ENCODE assay signal across 11 cellular contexts in genomic region chr1:108609483-108610066, GRCh38. TPM values are rescaled to one million over a fixed set of nuclear protein-coding genes. Genes with fewer than 3 reads are reported as not detected.
DNase-seq lines count a peak whose midpoint lies in the region; ATAC-seq and TF ChIP-seq lines count a peak whose summit lies in the region.
"Had no signal": no experiment of that assay in that cellular context is flagged by ENCODE, and none has a peak within 500 bp of the region (broad histone marks: within the 10 kb centered on the region; RNA-seq: fewer than 3 reads in every experiment).

No MANE protein-coding gene starts in this region.

- H3K4me2 ChIP-seq in neural progenitor cell: no peak overlapping the region

- H3K27me3 ChIP-seq in neural progenitor cell: no peaks in the 10 kb centered on the region

- no peaks in the 10 kb centered on the region for H3K79me2 ChIP-seq in neural progenitor cell (ENCODE audit: low read depth)

- H3K36me3 Mint-ChIP-seq in brain (peaks cover 11% of the 10 kb centered on the region), neural progenitor cell (peaks cover 3% of the 10 kb centered on the region)

- ATAC-seq in GM18511 (IDR thresholded peaks at IDR 0.05; ENCODE audit: unreplicated experiment): no peak

- H4K20me1 ChIP-seq in neural progenitor cell (ENCODE audit: low read depth): no peaks in the 10 kb centered on the region

- no peak overlapping the region for H3K4me3 ChIP-seq in neural progenitor cell

- H3K9ac ChIP-seq in neural progenitor cell: no peak overlapping the region

- peak; percentile 61 for DNase-seq in DMS53 (lab: John Stamatoyannopoulos, UW)
- DNase-seq in NCI-H1417 treated with DMSO at 0.1 percent for 48 hours (lab: John Stamatoyannopoulos, UW): peak; percentile 51
- peak; percentile 5 for DNase-seq in neural progenitor cell (ENCODE audit: low spot score)
- DNase-seq in effector CD8-positive, alpha-beta T cell (lab: John Stamatoyannopoulos, UW): no peak
- DNase-seq in germinal center (ENCODE audit: low spot score): no peak
- DNase-seq: C1 segment of cervical spinal cord, GF-D8, HCEC 1CT had no signal

- H2AFZ ChIP-seq in neural progenitor cell (replicated peaks): peak overlapping the region; percentile 30

- H3K9me3 Mint-ChIP-seq in brain (no peaks in the 10 kb centered on the region), neural progenitor cell (no peaks in the 10 kb centered on the region)

- H3F3A ChIP-seq in neural progenitor cell (ENCODE audit: low read depth): no peaks in the 10 kb centered on the region

- H3K27me3 Mint-ChIP-seq in brain (no peaks in the 10 kb centered on the region), neural progenitor cell (ENCODE audit: insufficient read depth, low read depth) (no peaks in the 10 kb centered on the region)

- peaks cover 12% of the 10 kb centered on the region for H3K4me1 ChIP-seq in neural progenitor cell

- peak overlapping the region in 3 of 5 experiments; percentile 64 to 73 (median 70) for H3K27ac Mint-ChIP-seq in brain
- H3K27ac Mint-ChIP-seq in neural progenitor cell: peak overlapping the region; percentile 17

- H3K9me3 ChIP-seq in neural progenitor cell (ENCODE audit: low read depth): no peaks in the 10 kb centered on the region

- H3K36me3 ChIP-seq in neural progenitor cell: no peaks in the 10 kb centered on the region

- H3K4me3 Mint-ChIP-seq in brain (no peak overlapping the region), neural progenitor cell (peak overlapping the region; percentile 7)

- H3K4me1 Mint-ChIP-seq in brain (peaks cover 15% of the 10 kb centered on the region), neural progenitor cell (peaks cover 17% of the 10 kb centered on the region)

- TF ChIP-seq CTCF in brain (conservative IDR thresholded peaks at IDR 0.05): no peak
- TF ChIP-seq CTCF in neural progenitor cell (IDR thresholded peaks at IDR 0.05): no peak

- no peak overlapping the region for H3K27ac ChIP-seq in neural progenitor cell
- H3K27ac ChIP-seq: HL-60 had no signal

RNA-seq across cellular contexts. Expression of gene EEIG2, which starts 49.7 kb away (rescaled TPM):
- 5.3 TPM for polyA plus RNA-seq in brain (ENCODE audit: insufficient read depth, low read depth, low replicate concordance)
- total RNA-seq in neural progenitor cell (ENCODE audit: low replicate concordance): 6.6 and 8.8 TPM in 2 replicates

RNA-seq across cellular contexts. Expression of gene HENMT1, which starts 51.3 kb away (rescaled TPM):
- 16.3 TPM for polyA plus RNA-seq in brain (ENCODE audit: insufficient read depth, low read depth, low replicate concordance)
- total RNA-seq in neural progenitor cell (ENCODE audit: low replicate concordance): 2.6 and 3.7 TPM in 2 replicates

Comparison
In these comparisons a context has a peak if more than half of its experiments do, and no peak if none do; other contexts are left out.
1. DNase-seq: peak in DMS53 (single experiment), NCI-H1417 treated with DMSO at 0.1 percent for 48 hours (single experiment) and neural progenitor cell (single experiment); none in effector CD8-positive, alpha-beta T cell (single experiment) and germinal center (single experiment).